In the genomic region with DNA sequence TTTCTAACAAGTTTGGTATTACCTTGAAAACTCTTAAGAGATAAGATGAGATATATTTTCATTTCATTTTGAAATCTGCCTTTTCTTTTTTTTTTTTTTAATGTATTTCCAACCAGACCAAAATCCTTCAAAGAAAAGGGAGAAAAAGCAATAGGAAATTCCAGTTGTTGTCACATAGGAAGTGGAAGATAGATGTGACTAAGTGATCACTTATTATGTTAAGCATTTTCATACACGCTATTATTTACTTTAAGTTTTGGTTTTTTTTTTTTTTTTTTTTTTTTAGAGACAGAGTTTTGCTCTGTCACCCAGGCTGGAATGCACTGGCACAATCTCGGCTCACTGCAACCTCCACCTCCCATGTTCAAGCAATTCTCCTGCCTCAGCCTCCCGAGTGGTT, we compare ENCODE assay signal across 25 cellular contexts.
A peak's percentile ranks its signal among the peaks of the same experiment; 100 is the strongest.
DNase-seq lines count a peak whose midpoint lies in the region; ATAC-seq and TF ChIP-seq lines count a peak whose summit lies in the region.
"Had no signal": no experiment of that assay in that cellular context is flagged by ENCODE, and none has a peak within 500 bp of the region (broad histone marks: within the 10 kb centered on the region; RNA-seq: fewer than 3 reads in every experiment).

No MANE protein-coding gene starts in this region.

- H3K9me3 ChIP-seq in tibial artery, result no peaks in the 10 kb centered on the region
- H3K9me3 ChIP-seq: adrenal gland, BLaER1, heart right ventricle, SJCRH30 had no signal

- POLR2A ChIA-PET in HEK293T (lab: Yijun Ruan, JAX), result no interaction called here

- TF ChIP-seq CTCF in tibial artery (IDR thresholded peaks at IDR 0.05), result no peak

- no peak overlapping the region for H3K4me3 Mint-ChIP-seq in activated CD8-positive, alpha-beta memory T cell treated with anti-CD3 and anti-CD28 coated beads, Interleukin-2, amount 10 ng/mL, durations not matched to agents 7 days and 5 days
- H3K4me3 Mint-ChIP-seq in natural killer cell treated with Interleukin-12 subunit alpha and Interleukin-12 subunit beta and Interleukin-15 and Interleukin-18, amount 100 ng/mL, for 72 hours, result no peak overlapping the region
- H3K4me3 Mint-ChIP-seq: activated T-cell treated with anti-CD3 and anti-CD28 coated beads, Interleukin-2, amount 50 U/mL, for 4 hours; brain; memory B cell had no signal

- H3K4me3 ChIP-seq in tibial artery, result no peak overlapping the region
- H3K4me3 ChIP-seq: adrenal gland, BLaER1, GM23248, heart right ventricle, SJCRH30 had no signal

- CTCF ChIA-PET in activated CD8-positive, alpha-beta memory T cell treated with anti-CD3 and anti-CD28 coated beads, Interleukin-2, amount 10 ng/mL, durations not matched to agents 7 days and 5 days (lab: Charles Lee), result interaction anchor here (1.3 to 1.6 kb wide), 3 partner anchors 9 to 22 kb away, joined by 4 to 9 read pairs (median 7); no protein-coding TSS in a partner anchor
- CTCF ChIA-PET in HEK293T (lab: Yijun Ruan, JAX), result no interaction called here

- peaks cover 0 to 16% (median 6%) of the 10 kb centered on the region in 3 donors for H3K36me3 ChIP-seq in tibial artery
- H3K36me3 ChIP-seq: SJCRH30 had no signal

- no peaks in the 10 kb centered on the region for H3K9me3 Mint-ChIP-seq in activated CD8-positive, alpha-beta memory T cell treated with anti-CD3 and anti-CD28 coated beads, Interleukin-2, amount 10 ng/mL, durations not matched to agents 7 days and 5 days (ENCODE audit: low read depth)
- H3K9me3 Mint-ChIP-seq in activated naive CD4-positive, alpha-beta T cell treated with anti-CD3 and anti-CD28 coated beads, Interleukin-2, amount 50 U/mL, for 72 hours, result no peaks in the 10 kb centered on the region
- no peaks in the 10 kb centered on the region for H3K9me3 Mint-ChIP-seq in natural killer cell treated with Interleukin-12 subunit alpha and Interleukin-12 subunit beta and Interleukin-15 and Interleukin-18, amount 100 ng/mL, for 72 hours
- H3K9me3 Mint-ChIP-seq: activated T-cell treated with anti-CD3 and anti-CD28 coated beads, Interleukin-2, amount 50 U/mL, for 4 hours; brain; memory B cell had no signal

- no peaks in the 10 kb centered on the region for H3K27me3 ChIP-seq in tibial artery
- H3K27me3 ChIP-seq: adrenal gland, BLaER1, foreskin keratinocyte, heart right ventricle, SJCRH30 had no signal

- H3K27me3 Mint-ChIP-seq in activated CD8-positive, alpha-beta memory T cell treated with anti-CD3 and anti-CD28 coated beads, Interleukin-2, amount 10 ng/mL, durations not matched to agents 7 days and 5 days, result no peaks in the 10 kb centered on the region
- no peaks in the 10 kb centered on the region for H3K27me3 Mint-ChIP-seq in natural killer cell treated with Interleukin-12 subunit alpha and Interleukin-12 subunit beta and Interleukin-15 and Interleukin-18, amount 100 ng/mL, for 72 hours
- H3K27me3 Mint-ChIP-seq: brain, memory B cell had no signal

- peaks cover 57% of the 10 kb centered on the region for H3K4me1 Mint-ChIP-seq in activated CD8-positive, alpha-beta memory T cell treated with anti-CD3 and anti-CD28 coated beads, Interleukin-2, amount 10 ng/mL, durations not matched to agents 7 days and 5 days
- peaks cover 73 to 82% of the 10 kb centered on the region in 2 donors for H3K4me1 Mint-ChIP-seq in natural killer cell treated with Interleukin-12 subunit alpha and Interleukin-12 subunit beta and Interleukin-15 and Interleukin-18, amount 100 ng/mL, for 72 hours (ENCODE audit: low read depth in 2 of 2)

- peaks cover 45% of the 10 kb centered on the region for H3K36me3 Mint-ChIP-seq in activated CD8-positive, alpha-beta memory T cell treated with anti-CD3 and anti-CD28 coated beads, Interleukin-2, amount 10 ng/mL, durations not matched to agents 7 days and 5 days
- H3K36me3 Mint-ChIP-seq in activated naive CD4-positive, alpha-beta T cell treated with anti-CD3 and anti-CD28 coated beads, Interleukin-2, amount 50 U/mL, for 72 hours, result peaks cover 6 to 67% of the 10 kb centered on the region in 2 donors
- H3K36me3 Mint-ChIP-seq in natural killer cell treated with Interleukin-12 subunit alpha and Interleukin-12 subunit beta and Interleukin-15 and Interleukin-18, amount 100 ng/mL, for 72 hours, result peaks cover 18% of the 10 kb centered on the region

- ATAC-seq in activated CD8-positive, alpha-beta memory T cell treated with anti-CD3 and anti-CD28 coated beads, Interleukin-2, amount 10 ng/mL, durations not matched to agents 7 days and 5 days, result no peak
- no peak for ATAC-seq in activated naive CD4-positive, alpha-beta T cell treated with anti-CD3 and anti-CD28 coated beads, Interleukin-2, amount 50 U/mL, for 72 hours
- no peak for ATAC-seq in natural killer cell treated with Interleukin-12 subunit alpha and Interleukin-12 subunit beta and Interleukin-15 and Interleukin-18, amount 100 ng/mL, for 72 hours
- ATAC-seq in left lobe of liver, result no peak
- ATAC-seq: foreskin keratinocyte, heart right ventricle had no signal

- intact Hi-C loops in tibial artery (cut with DNase I; ENCODE audit: low total_unique reads), result no loop called here

- H3K27ac Mint-ChIP-seq in activated CD8-positive, alpha-beta memory T cell treated with anti-CD3 and anti-CD28 coated beads, Interleukin-2, amount 10 ng/mL, durations not matched to agents 7 days and 5 days, result peak overlapping the region; percentile 16
- H3K27ac Mint-ChIP-seq in activated naive CD4-positive, alpha-beta T cell treated with anti-CD3 and anti-CD28 coated beads, Interleukin-2, amount 50 U/mL, for 72 hours, result peak overlapping the region; percentile 81 to 96
- H3K27ac Mint-ChIP-seq in natural killer cell treated with Interleukin-12 subunit alpha and Interleukin-12 subunit beta and Interleukin-15 and Interleukin-18, amount 100 ng/mL, for 72 hours, result peak overlapping the region; percentile 71 to 87

- no peak for DNase-seq in activated CD8-positive, alpha-beta memory T cell treated with anti-CD3 and anti-CD28 coated beads, Interleukin-2, amount 10 ng/mL, durations not matched to agents 7 days and 5 days
- DNase-seq in activated CD8-positive, alpha-beta memory T cell treated with anti-CD3 and anti-CD28 coated beads, Interleukin-2, amount 50 U/mL, for 48 hours, result no peak
- DNase-seq in EL, result peak; percentile 16
- no peak for DNase-seq in activated naive CD4-positive, alpha-beta T cell treated with anti-CD3 and anti-CD28 coated beads, Interleukin-2, amount 50 U/mL, for 72 hours (ENCODE audit: low spot score in 2 of 2)
- DNase-seq in natural killer cell treated with Interleukin-12 subunit alpha and Interleukin-12 subunit beta and Interleukin-15 and Interleukin-18, amount 100 ng/mL, for 72 hours (ENCODE audit: low spot score), result no peak
- no peak for DNase-seq in tibial artery
- DNase-seq in HEK293T (ENCODE audit: extremely low spot score), result no peak
- DNase-seq in left lobe of liver (ENCODE audit: low spot score), result no peak
- DNase-seq: activated CD4-positive, alpha-beta T cell treated with anti-CD3 and anti-CD28 coated beads for 48 hours; activated T-cell treated with anti-CD3 and anti-CD28 coated beads, Interleukin-2, amount 50 U/mL, for 4 hours; adrenal gland; effector CD8-positive, alpha-beta T cell; GM23248; heart right ventricle; IMR-90; NCI-H1092; NCI-H187 treated with DMSO at 0.1 percent for 48 hours; NCI-H526 treated with DMSO at 0.1 percent for 48 hours; occipital lobe; SJCRH30; substantia nigra had no signal

- H3K4me1 ChIP-seq in tibial artery, result no peaks in the 10 kb centered on the region
- H3K4me1 ChIP-seq: BLaER1, foreskin keratinocyte, heart right ventricle, SJCRH30 had no signal

- no peak overlapping the region for H3K27ac ChIP-seq in tibial artery
- H3K27ac ChIP-seq: adrenal gland, BLaER1, foreskin keratinocyte, GM23248, heart right ventricle, SJCRH30 had no signal

TF ChIP-seq in HEK293T, 16 proteins besides CTCF, POLR2A, EP300 and RAD21:
- TF ChIP-seq BHLHE40 (IDR thresholded peaks at IDR 0.05; ENCODE audit: borderline replicate concordance), result no peak
- TF ChIP-seq CTBP1 (IDR thresholded peaks at IDR 0.05; ENCODE audit: borderline replicate concordance), result no peak
- TF ChIP-seq FOXA1 (IDR thresholded peaks at IDR 0.05), result no peak
- no peak for TF ChIP-seq L3MBTL2 (conservative IDR thresholded peaks at IDR 0.05)
- TF ChIP-seq ZNF384 (IDR thresholded peaks at IDR 0.05), result no peak
- TF ChIP-seq ARNT (IDR thresholded peaks at IDR 0.05), result no peak
- TF ChIP-seq PKNOX1 (IDR thresholded peaks at IDR 0.05), result no peak
- TF ChIP-seq ELF4 (IDR thresholded peaks at IDR 0.05), result no peak

Comparison
In these comparisons a context has a peak if more than half of its experiments do, and no peak if none do; other contexts are left out.
1. H3K27ac Mint-ChIP-seq: peak in every context shown above with its lines; median percentile 88 in activated naive CD4-positive, alpha-beta T cell treated with anti-CD3 and anti-CD28 coated beads, Interleukin-2, amount 50 U/mL, for 72 hours; 79 in natural killer cell treated with Interleukin-12 subunit alpha and Interleukin-12 subunit beta and Interleukin-15 and Interleukin-18, amount 100 ng/mL, for 72 hours; 16 in activated CD8-positive, alpha-beta memory T cell treated with anti-CD3 and anti-CD28 coated beads, Interleukin-2, amount 10 ng/mL, durations not matched to agents 7 days and 5 days.